13 cellular contexts compared by ENCODE assay signal in the genomic region with DNA sequence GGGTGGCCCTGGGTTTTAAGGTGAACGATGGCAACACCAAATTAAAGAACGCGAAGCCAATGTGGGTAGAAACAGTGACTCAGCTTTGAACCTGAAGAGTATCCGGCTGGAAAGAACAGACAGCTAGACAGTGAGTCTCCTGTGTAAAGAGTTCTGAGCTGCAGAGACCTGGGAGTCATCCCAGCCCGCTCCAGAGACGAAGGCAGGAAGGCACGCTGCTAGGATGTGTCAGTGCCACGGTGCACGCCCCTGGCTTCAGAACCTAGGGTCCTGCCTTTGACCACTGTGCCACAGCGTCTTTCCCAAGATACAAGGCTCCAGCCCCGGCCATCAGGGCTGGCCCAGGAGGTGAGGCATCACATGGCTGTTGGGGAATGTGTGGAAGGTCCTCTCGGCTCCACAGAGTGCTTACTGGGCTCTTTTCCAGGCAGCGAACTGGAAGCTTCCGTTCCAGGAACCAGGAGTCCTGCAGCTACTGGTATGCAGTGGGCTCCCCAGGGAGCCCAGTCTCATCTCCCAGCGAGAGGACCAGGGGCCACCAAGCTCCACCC. TPM values are rescaled to one million over a fixed set of nuclear protein-coding genes. Genes with fewer than 3 reads are reported as not detected.
A peak's percentile ranks its signal among the peaks of the same experiment; 100 is the strongest.
DNase-seq lines count a peak whose midpoint lies in the region; ATAC-seq and TF ChIP-seq lines count a peak whose summit lies in the region.
"Had no signal": no experiment of that assay in that cellular context is flagged by ENCODE, and none has a peak within 500 bp of the region (broad histone marks: within the 10 kb centered on the region; RNA-seq: fewer than 3 reads in every experiment).

No MANE protein-coding gene starts in this region.

- H3K4me3 ChIP-seq in astrocyte of the spinal cord (ENCODE audit: low read depth, low read length): no peak overlapping the region
- H3K4me3 ChIP-seq: smooth muscle cell had no signal

- intact Hi-C loops in left ventricle myocardium superior (cut with micrococcal nuclease): no loop called here

- DNase-seq in HK-2 (ENCODE audit: unreplicated experiment) (peak; percentile 23), astrocyte of the spinal cord (ENCODE audit: low read depth, low spot score) (peak; percentile 88), left ventricle myocardium superior (peak; percentile 61), smooth muscle cell of the brain vasculature (ENCODE audit: low read depth, low spot score) (peak; percentile 79), ACHN (no peak), 8988T (no peak)
- DNase-seq: COR-L47, left colon, natural killer cell, NCI-H1694 treated with DMSO at 0.1 percent for 48 hours, NCI-H774 had no signal

- ATAC-seq in left ventricle myocardium superior (peak; percentile 82), GM19467 (IDR thresholded peaks at IDR 0.05; ENCODE audit: unreplicated experiment) (no peak)
- ATAC-seq: left colon, natural killer cell had no signal

- no peak for TF ChIP-seq CTCF in astrocyte of the spinal cord (IDR thresholded peaks at IDR 0.05; ENCODE audit: low read depth, low read length)

- in situ Hi-C loops in astrocyte of the spinal cord (cut with HindIII; ENCODE audit: low sequenced_read_pairs) (no loop called here), ACHN (cut with HindIII; ENCODE audit: low pct_ligation_motif_present, low pct_unique_long_range_greater_than_20kb, low sequenced_read_pairs) (no loop called here)

RNA-seq across cellular contexts. Expression of a gene that starts 29.9 kb away (rescaled TPM):
- total RNA-seq in left ventricle myocardium superior: 17.2 TPM

RNA-seq across cellular contexts. Expression of a gene that starts 43.5 kb away (rescaled TPM):
- 6.5 TPM for total RNA-seq in left ventricle myocardium superior

Comparison
In these comparisons a context has a peak if more than half of its experiments do, and no peak if none do; other contexts are left out.
1. DNase-seq: peak in HK-2 (single experiment), astrocyte of the spinal cord (single experiment), left ventricle myocardium superior (single experiment) and smooth muscle cell of the brain vasculature (single experiment); none in ACHN (single experiment) and 8988T (single experiment).